In the genomic region with DNA sequence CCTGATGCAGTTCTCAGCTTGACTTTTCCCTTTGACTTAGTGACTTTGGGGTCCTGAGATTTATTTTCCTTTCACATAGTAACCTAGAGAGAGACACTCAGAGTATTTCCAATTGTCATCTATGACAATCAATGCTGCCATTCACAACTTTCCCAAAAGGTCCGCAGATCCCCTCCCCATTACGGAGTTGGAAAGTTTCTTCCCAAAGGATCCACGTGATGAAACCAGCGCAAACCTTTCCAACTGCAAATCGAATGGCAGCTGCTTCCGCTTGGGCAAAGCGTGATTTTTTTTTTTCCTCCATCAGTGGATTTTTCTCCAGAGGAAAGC, we compare ENCODE assay signal across 8 cellular contexts. TPM values are rescaled to one million over a fixed set of nuclear protein-coding genes. Genes with fewer than 3 reads are reported as not detected.
A peak's percentile ranks its signal among the peaks of the same experiment; 100 is the strongest.
DNase-seq lines count a peak whose midpoint lies in the region; TF ChIP-seq lines count a peak whose summit lies in the region.

No MANE protein-coding gene starts in this region.

- H3K4me1 Mint-ChIP-seq in activated CD4-positive, alpha-beta memory T cell treated with anti-CD3 and anti-CD28 coated beads, Interleukin-2, amount 10 ng/mL, durations not matched to agents 7 days and 5 days = peaks cover 18% of the 10 kb centered on the region

- H3K27ac Mint-ChIP-seq in activated CD4-positive, alpha-beta memory T cell treated with anti-CD3 and anti-CD28 coated beads, Interleukin-2, amount 10 ng/mL, durations not matched to agents 7 days and 5 days = peak overlapping the region; percentile 47

- no peaks in the 10 kb centered on the region; the same call in 1 of the 2 replicates for H3K36me3 ChIP-seq in HAP-1 (replicated peaks)
- H3K36me3 ChIP-seq in left ventricle myocardium inferior = no peaks in the 10 kb centered on the region

- DNase-seq in AG08395 (ENCODE audit: low spot score) (peak; percentile 37), HAP-1 (ENCODE audit: low spot score in 2 of 2) (peak; percentile 56 to 57), left ventricle myocardium inferior (no peak), skeletal muscle cell (ENCODE audit: low read depth) (no peak), NCI-H2196 treated with DMSO at 0.1 percent for 48 hours (lab: John Stamatoyannopoulos, UW; ENCODE audit: unreplicated experiment) (no peak)
- no peak for DNase-seq in activated CD4-positive, alpha-beta memory T cell treated with anti-CD3 and anti-CD28 coated beads, Interleukin-2, amount 10 ng/mL, durations not matched to agents 7 days and 5 days
- no peak for DNase-seq in stimulated activated CD4-positive, alpha-beta T cell treated with anti-CD3 and anti-CD28 coated beads, Interleukin-4, amount 100 ng/mL, for 1 hour
- no peak for DNase-seq in activated CD4-positive, CD25-positive, alpha-beta regulatory T cell treated with anti-CD3 and anti-CD28 coated beads, Interleukin-2, amount 50 U/mL, for 72 hours

- no peaks in the 10 kb centered on the region for H3K36me3 Mint-ChIP-seq in activated CD4-positive, alpha-beta memory T cell treated with anti-CD3 and anti-CD28 coated beads, Interleukin-2, amount 10 ng/mL, durations not matched to agents 7 days and 5 days (ENCODE audit: low read depth)

- no peaks in the 10 kb centered on the region for H3K9me3 ChIP-seq in HAP-1
- no peaks in the 10 kb centered on the region for H3K9me3 ChIP-seq in left ventricle myocardium inferior (replicated peaks)

- in situ Hi-C loops in HAP-1 (cut with MboI; ENCODE audit: low sequenced_read_pairs) = no loop called here

- no peaks in the 10 kb centered on the region for H3K9me3 Mint-ChIP-seq in activated CD4-positive, alpha-beta memory T cell treated with anti-CD3 and anti-CD28 coated beads, Interleukin-2, amount 10 ng/mL, durations not matched to agents 7 days and 5 days

- H3K27ac ChIP-seq in left ventricle myocardium inferior (replicated peaks) = peak overlapping the region; percentile 97

- POLR2A ChIA-PET in activated CD4-positive, alpha-beta memory T cell treated with anti-CD3 and anti-CD28 coated beads, Interleukin-2, amount 10 ng/mL, durations not matched to agents 7 days and 5 days (lab: Charles Lee) = interaction anchor here (0.9 to 4.0 kb wide), 7 partner anchors 11 to 107 kb away, joined by 3 to 21 read pairs (median 4); a partner anchor contains a TSS

- intact Hi-C loops in left ventricle myocardium inferior (cut with micrococcal nuclease) = no loop called here

- peaks cover 5% of the 10 kb centered on the region for H3K27me3 Mint-ChIP-seq in activated CD4-positive, alpha-beta memory T cell treated with anti-CD3 and anti-CD28 coated beads, Interleukin-2, amount 10 ng/mL, durations not matched to agents 7 days and 5 days

- H3K4me3 ChIP-seq in HAP-1 = peak overlapping the region; percentile 90
- peak overlapping the region; percentile 99 for H3K4me3 ChIP-seq in left ventricle myocardium inferior
- H3K4me3 ChIP-seq in skeletal muscle cell (ENCODE audit: low read depth, low read length) = peak overlapping the region; percentile 92

- H3K27me3 ChIP-seq in HAP-1 (ENCODE audit: low read depth) (no peaks in the 10 kb centered on the region), left ventricle myocardium inferior (ENCODE audit: low read depth) (peaks cover 4% of the 10 kb centered on the region)

- no peak for TF ChIP-seq CTCF in left ventricle myocardium inferior (IDR thresholded peaks at IDR 0.05; ENCODE audit: borderline replicate concordance)

- H3K4me1 ChIP-seq in HAP-1 (peaks cover 6% of the 10 kb centered on the region), left ventricle myocardium inferior (peaks cover 24% of the 10 kb centered on the region)

- CTCF ChIA-PET in activated CD4-positive, alpha-beta memory T cell treated with anti-CD3 and anti-CD28 coated beads, Interleukin-2, amount 10 ng/mL, durations not matched to agents 7 days and 5 days (lab: Charles Lee) = interaction anchor here (0.7 to 2.2 kb wide), 7 partner anchors 15 to 373 kb away, joined by 3 to 11 read pairs (median 3); a partner anchor contains a TSS

- peak overlapping the region; percentile 87 for H3K4me3 Mint-ChIP-seq in activated CD4-positive, alpha-beta memory T cell treated with anti-CD3 and anti-CD28 coated beads, Interleukin-2, amount 10 ng/mL, durations not matched to agents 7 days and 5 days

RNA-seq across cellular contexts. Expression of a gene that starts 0.5 kb away (rescaled TPM):
- 10 to 100 TPM; 17.3 to 17.4 TPM for total RNA-seq in activated CD4-positive, alpha-beta memory T cell treated with anti-CD3 and anti-CD28 coated beads, Interleukin-2, amount 10 ng/mL, durations not matched to agents 7 days and 5 days
- 7.4 TPM for total RNA-seq in left ventricle myocardium inferior

RNA-seq across cellular contexts. Expression of a gene that starts 15.0 kb away (rescaled TPM):
- total RNA-seq in activated CD4-positive, alpha-beta memory T cell treated with anti-CD3 and anti-CD28 coated beads, Interleukin-2, amount 10 ng/mL, durations not matched to agents 7 days and 5 days = 10 to 100 TPM; 21.6 to 22.7 TPM
- total RNA-seq in left ventricle myocardium inferior = 22.3 TPM

Comparison
In these comparisons a context has a peak if more than half of its experiments do, and no peak if none do; other contexts are left out.
1. DNase-seq: peak in AG08395 (single experiment) and HAP-1 (2 of 2); none in activated CD4-positive, alpha-beta memory T cell treated with anti-CD3 and anti-CD28 coated beads, Interleukin-2, amount 10 ng/mL, durations not matched to agents 7 days and 5 days (single experiment), left ventricle myocardium inferior (single experiment), skeletal muscle cell (single experiment), stimulated activated CD4-positive, alpha-beta T cell treated with anti-CD3 and anti-CD28 coated beads, Interleukin-4, amount 100 ng/mL, for 1 hour (single experiment), NCI-H2196 treated with DMSO at 0.1 percent for 48 hours (single experiment) and activated CD4-positive, CD25-positive, alpha-beta regulatory T cell treated with anti-CD3 and anti-CD28 coated beads, Interleukin-2, amount 50 U/mL, for 72 hours (single experiment).
2. Peak in every context shown above with its lines, with median percentiles within 50 percentile points of each other: H3K4me3 ChIP-seq.